1 cellular context compared by ENCODE assay signal in genomic region chr10:122476034-122476695, GRCh38.
TF ChIP-seq lines count a peak whose summit lies in the region.

No MANE protein-coding gene starts in this region.

TF ChIP-seq in HepG2, 621 proteins besides CTCF, POLR2A, EP300 and RAD21:
- TF ChIP-seq KDM1A (CRISPR knock-in tag; IDR thresholded peaks at IDR 0.05): no peak
- no peak for TF ChIP-seq ZBTB14 (CRISPR knock-in tag; IDR thresholded peaks at IDR 0.05)
- TF ChIP-seq RFXANK (CRISPR knock-in tag; IDR thresholded peaks at IDR 0.05): no peak
- no peak for TF ChIP-seq CCAR2 (optimal IDR thresholded peaks at IDR 0.05; ENCODE audit: low read depth, low read length)
- no peak for TF ChIP-seq NPAS2 (CRISPR knock-in tag; IDR thresholded peaks at IDR 0.05; ENCODE audit: borderline replicate concordance)
- TF ChIP-seq MXD4 (CRISPR knock-in tag; IDR thresholded peaks at IDR 0.05): no peak
- no peak for TF ChIP-seq SALL2 (CRISPR knock-in tag; IDR thresholded peaks at IDR 0.05)
- TF ChIP-seq NCOA2 (CRISPR knock-in tag; IDR thresholded peaks at IDR 0.05): no peak
- TF ChIP-seq POLR2AphosphoS2 (IDR thresholded peaks at IDR 0.05; ENCODE audit: low read depth, low read length): no peak
- no peak for TF ChIP-seq U2AF2 (IDR thresholded peaks at IDR 0.05; ENCODE audit: low read depth, low read length)
- TF ChIP-seq ZFP90 (CRISPR knock-in tag; IDR thresholded peaks at IDR 0.05; ENCODE audit: borderline replicate concordance): no peak
- TF ChIP-seq ZNF577 (CRISPR knock-in tag; IDR thresholded peaks at IDR 0.05; ENCODE audit: borderline replicate concordance, low read depth): no peak
- no peak for TF ChIP-seq FOXP1 (IDR thresholded peaks at IDR 0.05)
- no peak for TF ChIP-seq FOXP1 (CRISPR knock-in tag; IDR thresholded peaks at IDR 0.05)
- no peak for TF ChIP-seq ZSCAN29 (CRISPR knock-in tag; conservative IDR thresholded peaks at IDR 0.05)
- no peak for TF ChIP-seq GATA4 (IDR thresholded peaks at IDR 0.05; ENCODE audit: borderline replicate concordance, low read depth)
- TF ChIP-seq ATF6 (CRISPR knock-in tag; conservative IDR thresholded peaks at IDR 0.05): no peak
- no peak for TF ChIP-seq ARNTL (CRISPR knock-in tag; IDR thresholded peaks at IDR 0.05)
